Comparison of ENCODE assay signal across 8 cellular contexts in genomic region chr12:78888583-78888982, GRCh38. TPM values are rescaled to one million over a fixed set of nuclear protein-coding genes. Genes with fewer than 3 reads are reported as not detected.
DNase-seq lines count a peak whose midpoint lies in the region; ATAC-seq and TF ChIP-seq lines count a peak whose summit lies in the region.

No MANE protein-coding gene starts in this region.

- no peaks in the 10 kb centered on the region for H3K9me3 Mint-ChIP-seq in activated T-helper 1 cell treated with anti-CD3 and anti-CD28 coated beads, Interleukin-12 subunit alpha, Interleukin-12 subunit beta, Interleukin-2, Interleukin-4 antibody, amounts not matched to agents 30 ng/mL and 10 ng/mL and 1 ng/mL, durations not matched to agents 14 hours and 24 hours and 36 hours

- H3K4me1 ChIP-seq in left ventricle myocardium inferior = no peaks in the 10 kb centered on the region

- H3K4me3 ChIP-seq in choroid plexus epithelial cell (ENCODE audit: low read depth, low read length) (no peak overlapping the region), left ventricle myocardium inferior (no peak overlapping the region)

- TF ChIP-seq CTCF in choroid plexus epithelial cell (conservative IDR thresholded peaks at IDR 0.05; ENCODE audit: low read depth, low read length) = no peak
- TF ChIP-seq CTCF in left ventricle myocardium inferior (IDR thresholded peaks at IDR 0.05; ENCODE audit: borderline replicate concordance) = no peak

- DNase-seq in choroid plexus epithelial cell (ENCODE audit: low read depth) (peak; percentile 24), left ventricle myocardium inferior (no peak), T-helper 2 cell (no peak), NCI-H2107 treated with DMSO at 0.1 percent for 48 hours (lab: John Stamatoyannopoulos, UW; ENCODE audit: unreplicated experiment) (no peak)
- DNase-seq in activated T-helper 1 cell treated with anti-CD3 and anti-CD28 coated beads, Interleukin-12 subunit alpha, Interleukin-12 subunit beta, Interleukin-2, Interleukin-4 antibody, amounts not matched to agents 30 ng/mL and 10 ng/mL and 1 ng/mL, durations not matched to agents 14 hours and 24 hours and 36 hours (ENCODE audit: low spot score) = no peak

- intact Hi-C loops in left ventricle myocardium inferior (cut with micrococcal nuclease) = no loop called here
- intact Hi-C loops in activated T-helper 1 cell treated with anti-CD3 and anti-CD28 coated beads, Interleukin-12 subunit alpha, Interleukin-12 subunit beta, Interleukin-2, Interleukin-4 antibody, amounts not matched to agents 30 ng/mL and 10 ng/mL and 1 ng/mL, durations not matched to agents 14 hours and 24 hours and 36 hours (cut with micrococcal nuclease) = no loop called here

- H3K4me3 Mint-ChIP-seq in activated T-helper 1 cell treated with anti-CD3 and anti-CD28 coated beads, Interleukin-12 subunit alpha, Interleukin-12 subunit beta, Interleukin-2, Interleukin-4 antibody, amounts not matched to agents 30 ng/mL and 10 ng/mL and 1 ng/mL, durations not matched to agents 14 hours and 24 hours and 36 hours = no peak overlapping the region

- H3K27me3 Mint-ChIP-seq in activated T-helper 1 cell treated with anti-CD3 and anti-CD28 coated beads, Interleukin-12 subunit alpha, Interleukin-12 subunit beta, Interleukin-2, Interleukin-4 antibody, amounts not matched to agents 30 ng/mL and 10 ng/mL and 1 ng/mL, durations not matched to agents 14 hours and 24 hours and 36 hours (ENCODE audit: insufficient read depth) = no peaks in the 10 kb centered on the region

- no peaks in the 10 kb centered on the region for H3K27me3 ChIP-seq in left ventricle myocardium inferior (ENCODE audit: low read depth)

- H3K36me3 Mint-ChIP-seq in activated T-helper 1 cell treated with anti-CD3 and anti-CD28 coated beads, Interleukin-12 subunit alpha, Interleukin-12 subunit beta, Interleukin-2, Interleukin-4 antibody, amounts not matched to agents 30 ng/mL and 10 ng/mL and 1 ng/mL, durations not matched to agents 14 hours and 24 hours and 36 hours (ENCODE audit: low read depth) = no peaks in the 10 kb centered on the region

- no peaks in the 10 kb centered on the region for H3K9me3 ChIP-seq in left ventricle myocardium inferior (replicated peaks)

- H3K27ac Mint-ChIP-seq in activated T-helper 1 cell treated with anti-CD3 and anti-CD28 coated beads, Interleukin-12 subunit alpha, Interleukin-12 subunit beta, Interleukin-2, Interleukin-4 antibody, amounts not matched to agents 30 ng/mL and 10 ng/mL and 1 ng/mL, durations not matched to agents 14 hours and 24 hours and 36 hours = no peak overlapping the region

- no peak overlapping the region for H3K27ac ChIP-seq in left ventricle myocardium inferior (replicated peaks)

- no peaks in the 10 kb centered on the region for H3K4me1 Mint-ChIP-seq in activated T-helper 1 cell treated with anti-CD3 and anti-CD28 coated beads, Interleukin-12 subunit alpha, Interleukin-12 subunit beta, Interleukin-2, Interleukin-4 antibody, amounts not matched to agents 30 ng/mL and 10 ng/mL and 1 ng/mL, durations not matched to agents 14 hours and 24 hours and 36 hours (ENCODE audit: low read depth)

- H3K36me3 ChIP-seq in left ventricle myocardium inferior = no peaks in the 10 kb centered on the region

- peak; percentile 96 for ATAC-seq in GM18499 (IDR thresholded peaks at IDR 0.05; ENCODE audit: insufficient read depth, unreplicated experiment)
- ATAC-seq in GM21576 (IDR thresholded peaks at IDR 0.05; ENCODE audit: unreplicated experiment) = peak; percentile 97
- peak; percentile 100 for ATAC-seq in HG03378 (IDR thresholded peaks at IDR 0.05; ENCODE audit: unreplicated experiment)

RNA-seq across cellular contexts. Expression of gene SYT1, which starts 24.0 kb away (rescaled TPM):
- 0.30 TPM for total RNA-seq in left ventricle myocardium inferior
- not detected in 2 replicates for total RNA-seq in activated T-helper 1 cell treated with anti-CD3 and anti-CD28 coated beads, Interleukin-12 subunit alpha, Interleukin-12 subunit beta, Interleukin-2, Interleukin-4 antibody, amounts not matched to agents 30 ng/mL and 10 ng/mL and 1 ng/mL, durations not matched to agents 14 hours and 24 hours and 36 hours
